In genomic region chr1:21294266-21295058, GRCh38 we compare ENCODE assay signal across 8 cellular contexts. TPM values are rescaled to one million over a fixed set of nuclear protein-coding genes. Genes with fewer than 3 reads are reported as not detected.
DNase-seq lines count a peak whose midpoint lies in the region; ATAC-seq and TF ChIP-seq lines count a peak whose summit lies in the region.

No MANE protein-coding gene starts in this region.

- no peak for TF ChIP-seq CTCF in esophagus muscularis mucosa (IDR thresholded peaks at IDR 0.05)

- H3K9me3 ChIP-seq in BLaER1 (no peaks in the 10 kb centered on the region), esophagus muscularis mucosa (no peaks in the 10 kb centered on the region)

- H3K27ac ChIP-seq in BLaER1 (peak overlapping the region; percentile 72), esophagus muscularis mucosa (replicated peaks in 1 of 4) (peak overlapping the region in 3 of 4 donors; percentile 16 to 50 (median 43))

- peak overlapping the region; percentile 44; the same call in 1 of the 2 replicates for H3K9ac ChIP-seq in BLaER1

- H3K4me2 ChIP-seq in BLaER1: peak overlapping the region; percentile 93

- no peaks in the 10 kb centered on the region for H3K27me3 ChIP-seq in BLaER1
- no peaks in the 10 kb centered on the region for H3K27me3 ChIP-seq in esophagus muscularis mucosa

- WGBS in esophagus muscularis mucosa: 73% methylated on average over 11 of the region's 13 CpGs

- H4K20me1 ChIP-seq in BLaER1: peaks cover 7% of the 10 kb centered on the region; the same call in 1 of the 2 replicates

- no peak for TF ChIP-seq EP300 in esophagus muscularis mucosa (IDR thresholded peaks at IDR 0.05)

- intact Hi-C loops in esophagus muscularis mucosa (cut with DNase I): loop anchor here (5.0 kb wide), 1 partner anchor 38 kb away; no protein-coding TSS in a partner anchor

- peak overlapping the region; percentile 5; the same call in 1 of the 2 replicates for H3K4me3 ChIP-seq in BLaER1
- H3K4me3 ChIP-seq in esophagus muscularis mucosa: peak overlapping the region in 1 of 4 donors; percentile 3

- peak; percentile 86 to 91 for DNase-seq in activated CD4-positive, alpha-beta T cell treated with anti-CD3 and anti-CD28 coated beads, Interleukin-2, amount 50 U/mL, for 48 hours
- DNase-seq in esophagus muscularis mucosa (ENCODE audit: extremely low spot score) (no peak), kidney glomerular epithelial cell (lab: John Stamatoyannopoulos, UW) (no peak), GM03348 (ENCODE audit: low spot score) (no peak)
- DNase-seq in stimulated activated CD4-positive, alpha-beta T cell treated with anti-CD3 and anti-CD28 coated beads, Interleukin-1b, Interleukin-23, amount 100 ng/mL, for 4 hours (ENCODE audit: low read depth in 2 of 2): peak; percentile 67 to 68

- H3K36me3 ChIP-seq in BLaER1 (no peaks in the 10 kb centered on the region), esophagus muscularis mucosa (peaks cover 0 to 8% (median 0%) of the 10 kb centered on the region in 4 donors)

- H3K4me1 ChIP-seq in BLaER1 (peaks cover 95% of the 10 kb centered on the region), esophagus muscularis mucosa (peaks cover 44 to 78% (median 70%) of the 10 kb centered on the region in 4 donors)

- ATAC-seq in GM19467 (IDR thresholded peaks at IDR 0.05; ENCODE audit: unreplicated experiment) (peak; percentile 49), HG03565 (IDR thresholded peaks at IDR 0.05; ENCODE audit: unreplicated experiment) (peak; percentile 38)

- no peak for TF ChIP-seq POLR2A in esophagus muscularis mucosa (IDR thresholded peaks at IDR 0.05; ENCODE audit: low read depth)

RNA-seq across cellular contexts. Expression of gene ECE1, which starts 4.2 kb away (rescaled TPM):
- total RNA-seq in esophagus muscularis mucosa: 100 to 1,000 TPM in 1 of 4 donors, 10 to 100 TPM in 3; 53.6 to 101 (median 80.7) TPM

Comparison
In these comparisons a context has a peak if more than half of its experiments do, and no peak if none do; other contexts are left out.
1. DNase-seq: peak in activated CD4-positive, alpha-beta T cell treated with anti-CD3 and anti-CD28 coated beads, Interleukin-2, amount 50 U/mL, for 48 hours (2 of 2) and stimulated activated CD4-positive, alpha-beta T cell treated with anti-CD3 and anti-CD28 coated beads, Interleukin-1b, Interleukin-23, amount 100 ng/mL, for 4 hours (2 of 2); none in esophagus muscularis mucosa (single experiment), kidney glomerular epithelial cell (single experiment) and GM03348 (single experiment).